Comparison of ENCODE assay signal across 1 cellular context in genomic region chr17:76279742-76280287, GRCh38.
TF ChIP-seq lines count a peak whose summit lies in the region.

No MANE protein-coding gene starts in this region.

TF ChIP-seq in IMR-90, 13 proteins besides CTCF, POLR2A, EP300 and RAD21 (continued from another document):
- TF ChIP-seq RFX5 (IDR thresholded peaks at IDR 0.05; ENCODE audit: low read depth, low read length) (no peak), FOS (IDR thresholded peaks at IDR 0.05; ENCODE audit: low read depth, low read length) (no peak)
- TF ChIP-seq, protein P1, sequence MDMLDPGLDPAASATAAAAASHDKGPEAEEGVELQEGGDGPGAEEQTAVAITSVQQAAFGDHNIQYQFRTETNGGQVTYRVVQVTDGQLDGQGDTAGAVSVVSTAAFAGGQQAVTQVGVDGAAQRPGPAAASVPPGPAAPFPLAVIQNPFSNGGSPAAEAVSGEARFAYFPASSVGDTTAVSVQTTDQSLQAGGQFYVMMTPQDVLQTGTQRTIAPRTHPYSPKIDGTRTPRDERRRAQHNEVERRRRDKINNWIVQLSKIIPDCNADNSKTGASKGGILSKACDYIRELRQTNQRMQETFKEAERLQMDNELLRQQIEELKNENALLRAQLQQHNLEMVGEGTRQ (IDR thresholded peaks at IDR 0.05; ENCODE audit: low read depth, low read length), result no peak
